26 cellular contexts compared by ENCODE assay signal in the genomic region with DNA sequence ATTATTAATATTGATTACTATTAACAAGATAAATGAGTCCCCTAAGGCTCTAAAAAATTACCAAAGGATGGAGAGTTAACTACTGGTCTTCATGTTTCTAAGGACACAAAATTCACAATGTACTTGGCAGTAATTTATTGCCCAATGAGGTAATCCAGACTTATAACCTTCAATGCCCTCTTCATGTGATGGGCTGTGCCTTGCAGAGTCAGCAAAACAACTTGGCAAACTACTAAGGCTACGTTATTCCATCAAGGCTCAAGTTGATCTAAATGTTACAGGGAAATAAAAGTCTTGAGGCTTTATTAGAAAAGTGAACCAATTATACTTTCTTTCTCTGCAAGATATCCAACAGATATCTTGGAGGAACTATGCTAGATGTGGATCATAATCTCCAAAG.
"Had no signal": no experiment of that assay in that cellular context is flagged by ENCODE, and none has a peak within 500 bp of the region (broad histone marks: within the 10 kb centered on the region; RNA-seq: fewer than 3 reads in every experiment).

No MANE protein-coding gene starts in this region.

- H3K36me3 ChIP-seq: left ventricle myocardium inferior, neural progenitor cell, neutrophil, ovary, right atrium auricular region, stomach, thyroid gland, transverse colon, upper lobe of left lung, vagina had no signal

- H3K9me3 ChIP-seq: neutrophil, ovary, testis, thyroid gland, transverse colon, upper lobe of left lung, vagina had no signal

- H2AFZ ChIP-seq: neural progenitor cell had no signal

- H3K4me1 ChIP-seq: left ventricle myocardium inferior, right atrium auricular region, stomach, testis, thyroid gland, transverse colon, upper lobe of left lung, vagina had no signal

- ATAC-seq: left colon; natural killer cell; sciatic nerve; stimulated activated naive B cell treated with anti-CD40 and anti-IgM and Interleukin-4, amounts not matched to agents 10 μg/mL and 1 μg/mL and 100 μg/mL, for 72 hours; stimulated activated naive CD8-positive, alpha-beta T cell treated with anti-CD3 and anti-CD28 coated beads, Interleukin-15, Interleukin-2, amounts not matched to agents 100 U/mL and 50 U/mL, for 24 hours had no signal

- H3K4me2 ChIP-seq: neural progenitor cell had no signal

- H3K27ac ChIP-seq: left ventricle myocardium inferior, neural progenitor cell, neutrophil, ovary, right atrium auricular region, skin epidermis, stomach, testis, thyroid gland, transverse colon, upper lobe of left lung, vagina had no signal

- DNase-seq: hippocampal formation; kidney; left colon; left ventricle myocardium inferior; naive B cell; natural killer cell; nephron progenitor cell; ovary; stimulated activated CD4-positive, alpha-beta T cell treated with anti-CD3 and anti-CD28 coated beads, Interleukin-12 subunit alpha, Interleukin-12 subunit beta, amount 100 ng/mL, for 4 hours; stimulated activated CD4-positive, alpha-beta T cell treated with anti-CD3 and anti-CD28 coated beads, Interleukin-15, amount 100 ng/mL, for 24 hours; stimulated activated CD4-positive, alpha-beta T cell treated with anti-CD3 and anti-CD28 coated beads, Interleukin-2, amount 100 ng/mL, for 24 hours; stimulated activated CD4-positive, alpha-beta T cell treated with anti-CD3 and anti-CD28 coated beads, Interleukin-4, amount 100 ng/mL, for 1 hour; stimulated activated naive B cell treated with anti-CD40 and anti-IgM and Interleukin-4, amounts not matched to agents 10 μg/mL and 1 μg/mL and 100 μg/mL, for 72 hours; stimulated activated naive CD8-positive, alpha-beta T cell treated with anti-CD3 and anti-CD28 coated beads, Interleukin-15, Interleukin-2, amounts not matched to agents 100 U/mL and 50 U/mL, for 24 hours; stomach; testis; thyroid gland; transverse colon; upper lobe of left lung had no signal

- H3K9ac ChIP-seq: neural progenitor cell had no signal

- H3K4me3 ChIP-seq: left ventricle myocardium inferior, lung, neural progenitor cell, ovary, right atrium auricular region, skin epidermis, stomach, testis, thyroid gland, transverse colon, upper lobe of left lung, vagina had no signal

- FAIRE-seq: kidney had no signal

- H3K27me3 ChIP-seq: neural progenitor cell, neutrophil, ovary, right atrium auricular region, stomach, testis, thyroid gland, transverse colon, upper lobe of left lung, vagina had no signal
